14 cellular contexts compared by ENCODE assay signal in the genomic region with DNA sequence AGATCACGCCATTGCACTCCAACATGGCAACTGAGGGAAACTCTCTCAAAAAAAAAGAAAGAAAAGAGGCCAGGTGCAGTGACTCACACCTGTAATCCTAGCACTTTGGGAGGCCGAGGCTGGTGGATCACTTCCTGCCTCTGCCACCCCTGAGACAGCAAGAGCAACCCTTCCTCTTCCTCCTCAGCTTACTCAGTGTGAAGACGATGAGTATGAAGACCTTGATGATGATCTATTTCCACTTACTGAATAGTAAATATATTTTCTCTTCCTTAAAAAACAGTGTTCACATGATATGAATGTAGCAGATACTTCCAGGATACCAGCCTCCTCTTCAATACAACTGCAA. TPM values are rescaled to one million over a fixed set of nuclear protein-coding genes. Genes with fewer than 3 reads are reported as not detected.
A peak's percentile ranks its signal among the peaks of the same experiment; 100 is the strongest.
DNase-seq lines count a peak whose midpoint lies in the region; ATAC-seq and TF ChIP-seq lines count a peak whose summit lies in the region.
"Had no signal": no experiment of that assay in that cellular context is flagged by ENCODE, and none has a peak within 500 bp of the region (broad histone marks: within the 10 kb centered on the region; RNA-seq: fewer than 3 reads in every experiment).

No MANE protein-coding gene starts in this region.

- H3K9me3 ChIP-seq in colonic mucosa = no peaks in the 10 kb centered on the region
- H3K9me3 ChIP-seq: A549, tibial artery had no signal

- H3K36me3 ChIP-seq in colonic mucosa = no peaks in the 10 kb centered on the region
- H3K36me3 ChIP-seq: tibial artery had no signal

- intact Hi-C loops in activated CD4-positive, alpha-beta T cell treated with anti-CD3 and anti-CD28 coated beads, Interleukin-2, amount 10 ng/mL, durations not matched to agents 24 days and 14 days (cut with micrococcal nuclease) = loop anchor here (10.0 kb wide), 1 partner anchor 459 kb away; the partner anchor contains the start of genes FAM200A and ZNF655
- intact Hi-C loops in colonic mucosa (cut with DNase I) = no loop called here

- no peak overlapping the region for H3K9ac ChIP-seq in colonic mucosa (ENCODE audit: low read depth in 2 of 2, low read length in 2 of 2)

- peak overlapping the region; percentile 15 for H3K27ac Mint-ChIP-seq in activated CD4-positive, alpha-beta T cell treated with anti-CD3 and anti-CD28 coated beads, Interleukin-2, amount 10 ng/mL, durations not matched to agents 24 days and 14 days
- H3K27ac Mint-ChIP-seq in stimulated activated effector memory CD8-positive, alpha-beta T cell treated with anti-CD3 and anti-CD28 coated beads, Interleukin-12 subunit alpha, Interleukin-12 subunit beta, amount 100 ng/mL, for 72 hours = peak overlapping the region; percentile 45

- H3K27me3 Mint-ChIP-seq in activated CD4-positive, alpha-beta T cell treated with anti-CD3 and anti-CD28 coated beads, Interleukin-2, amount 10 ng/mL, durations not matched to agents 24 days and 14 days = no peaks in the 10 kb centered on the region

- H3K4me3 Mint-ChIP-seq in activated CD4-positive, alpha-beta T cell treated with anti-CD3 and anti-CD28 coated beads, Interleukin-2, amount 10 ng/mL, durations not matched to agents 24 days and 14 days = no peak overlapping the region
- H3K4me3 Mint-ChIP-seq in stimulated activated effector memory CD8-positive, alpha-beta T cell treated with anti-CD3 and anti-CD28 coated beads, Interleukin-12 subunit alpha, Interleukin-12 subunit beta, amount 100 ng/mL, for 72 hours = no peak overlapping the region

- no peak for DNase-seq in activated CD4-positive, CD25-positive, alpha-beta regulatory T cell treated with anti-CD3 and anti-CD28 coated beads, Interleukin-2, amount 50 U/mL, for 72 hours
- peak; percentile 56 for DNase-seq in activated CD4-positive, alpha-beta T cell treated with anti-CD3 and anti-CD28 coated beads, Interleukin-2, amount 10 ng/mL, durations not matched to agents 24 days and 14 days
- DNase-seq in colonic mucosa (no peak), GF-D8 (lab: John Stamatoyannopoulos, UW) (no peak), AG08395 (ENCODE audit: low spot score) (no peak), midbrain (lab: John Stamatoyannopoulos, UW) (no peak)
- DNase-seq in stimulated activated effector memory CD8-positive, alpha-beta T cell treated with anti-CD3 and anti-CD28 coated beads, Interleukin-12 subunit alpha, Interleukin-12 subunit beta, amount 100 ng/mL, for 72 hours (ENCODE audit: low spot score in 2 of 2) = no peak
- DNase-seq: activated CD8-positive, alpha-beta memory T cell treated with anti-CD3 and anti-CD28 coated beads for 24 hours; amygdala; NCI-H2227 treated with DMSO at 0.1 percent for 48 hours had no signal

- no peaks in the 10 kb centered on the region for H3K9me3 Mint-ChIP-seq in activated CD4-positive, alpha-beta T cell treated with anti-CD3 and anti-CD28 coated beads, Interleukin-2, amount 10 ng/mL, durations not matched to agents 24 days and 14 days
- H3K9me3 Mint-ChIP-seq in stimulated activated effector memory CD8-positive, alpha-beta T cell treated with anti-CD3 and anti-CD28 coated beads, Interleukin-12 subunit alpha, Interleukin-12 subunit beta, amount 100 ng/mL, for 72 hours = no peaks in the 10 kb centered on the region

- H3K4me1 Mint-ChIP-seq in activated CD4-positive, alpha-beta T cell treated with anti-CD3 and anti-CD28 coated beads, Interleukin-2, amount 10 ng/mL, durations not matched to agents 24 days and 14 days = peaks cover 23% of the 10 kb centered on the region
- peaks cover 13% of the 10 kb centered on the region for H3K4me1 Mint-ChIP-seq in stimulated activated effector memory CD8-positive, alpha-beta T cell treated with anti-CD3 and anti-CD28 coated beads, Interleukin-12 subunit alpha, Interleukin-12 subunit beta, amount 100 ng/mL, for 72 hours

- peaks cover 15% of the 10 kb centered on the region for H3K36me3 Mint-ChIP-seq in activated CD4-positive, alpha-beta T cell treated with anti-CD3 and anti-CD28 coated beads, Interleukin-2, amount 10 ng/mL, durations not matched to agents 24 days and 14 days (ENCODE audit: low read depth)
- H3K36me3 Mint-ChIP-seq in stimulated activated effector memory CD8-positive, alpha-beta T cell treated with anti-CD3 and anti-CD28 coated beads, Interleukin-12 subunit alpha, Interleukin-12 subunit beta, amount 100 ng/mL, for 72 hours = peaks cover 18% of the 10 kb centered on the region

- no peaks in the 10 kb centered on the region for H3K27me3 ChIP-seq in colonic mucosa
- H3K27me3 ChIP-seq: tibial artery had no signal

- peak overlapping the region; percentile 3 for H3K27ac ChIP-seq in colonic mucosa
- H3K27ac ChIP-seq: A549, tibial artery had no signal

- H3K4me3 ChIP-seq in colonic mucosa = no peak overlapping the region
- H3K4me3 ChIP-seq: A549, tibial artery had no signal

- TF ChIP-seq CTCF in colonic mucosa (IDR thresholded peaks at IDR 0.05) = no peak

- H3K4me1 ChIP-seq in colonic mucosa = peaks cover 12% of the 10 kb centered on the region

- ATAC-seq in activated CD4-positive, CD25-positive, alpha-beta regulatory T cell treated with anti-CD3 and anti-CD28 coated beads, Interleukin-2, amount 50 U/mL, for 24 hours = peak; percentile 74 to 75
- ATAC-seq in stimulated activated effector memory CD8-positive, alpha-beta T cell treated with anti-CD3 and anti-CD28 coated beads, Interleukin-12 subunit alpha, Interleukin-12 subunit beta, amount 100 ng/mL, for 72 hours = peak; percentile 61
- ATAC-seq: A549, Panc1 had no signal

RNA-seq across cellular contexts. Expression of gene ZKSCAN1, which starts 2.1 kb away (rescaled TPM):
- total RNA-seq in activated CD4-positive, alpha-beta T cell treated with anti-CD3 and anti-CD28 coated beads, Interleukin-2, amount 10 ng/mL, durations not matched to agents 24 days and 14 days = 54.8 and 56.3 TPM in 2 replicates
- 100 to 1,000 TPM in 1 of 2 donors, 10 to 100 TPM in 1; 96.1 to 147 TPM for total RNA-seq in colonic mucosa

RNA-seq across cellular contexts. Expression of gene ZSCAN21, which starts 36.3 kb away (rescaled TPM):
- total RNA-seq in activated CD4-positive, alpha-beta T cell treated with anti-CD3 and anti-CD28 coated beads, Interleukin-2, amount 10 ng/mL, durations not matched to agents 24 days and 14 days = 8.0 TPM in 2 replicates
- 1 to 10 TPM; 6.2 to 7.7 TPM for total RNA-seq in colonic mucosa

RNA-seq across cellular contexts. Expression of gene AZGP1, which starts 37.5 kb away (rescaled TPM):
- total RNA-seq in activated CD4-positive, alpha-beta T cell treated with anti-CD3 and anti-CD28 coated beads, Interleukin-2, amount 10 ng/mL, durations not matched to agents 24 days and 14 days = not detected in 2 replicates
- 1 to 10 TPM; 2.5 to 4.6 TPM for total RNA-seq in colonic mucosa
